In the genomic region with DNA sequence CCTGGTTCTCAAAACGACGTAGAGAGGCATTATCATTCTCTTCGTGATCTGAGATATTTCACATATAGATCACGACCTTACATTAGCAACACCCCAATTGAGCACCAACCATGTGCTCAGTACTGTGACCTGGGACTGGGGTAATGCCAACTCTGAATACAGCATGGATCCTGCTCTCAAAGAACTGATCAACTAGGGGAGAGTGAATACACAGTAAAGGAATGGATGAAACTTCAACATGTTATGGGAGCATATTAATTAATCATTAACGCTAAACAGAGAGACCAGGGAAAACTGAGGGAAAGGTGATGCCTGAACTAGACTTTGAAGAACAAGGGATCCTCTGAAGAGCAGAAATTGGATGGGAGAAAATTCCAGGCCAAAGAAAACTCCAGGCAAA, we compare ENCODE assay signal across 30 cellular contexts.
"Had no signal": no experiment of that assay in that cellular context is flagged by ENCODE, and none has a peak within 500 bp of the region (broad histone marks: within the 10 kb centered on the region; RNA-seq: fewer than 3 reads in every experiment).

No MANE protein-coding gene starts in this region.

- H3K4me1 ChIP-seq: ascending aorta, breast epithelium, colonic mucosa had no signal

- H3K27ac Mint-ChIP-seq: activated CD4-positive, alpha-beta memory T cell treated with anti-CD3 and anti-CD28 coated beads, Interleukin-2, amount 10 ng/mL, durations not matched to agents 7 days and 5 days; activated CD4-positive, alpha-beta T cell treated with anti-CD3 and anti-CD28 coated beads, Interleukin-2, amount 10 ng/mL, durations not matched to agents 7 days and 5 days; activated naive CD4-positive, alpha-beta T cell treated with anti-CD3 and anti-CD28 coated beads, Interleukin-2, amount 10 ng/mL, durations not matched to agents 7 days and 5 days; activated naive CD4-positive, alpha-beta T cell treated with anti-CD3 and anti-CD28 coated beads, Interleukin-2, amount 50 U/mL, for 72 hours; activated naive CD8-positive, alpha-beta T cell treated with anti-CD3 and anti-CD28 coated beads, Interleukin-2, amount 10 ng/mL, durations not matched to agents 7 days and 5 days; activated T-cell treated with anti-CD3 and anti-CD28 coated beads, Interleukin-2, amount 50 U/mL, for 24 hours; activated T-cell treated with anti-CD3 and anti-CD28 coated beads, Interleukin-2, amount 50 U/mL, for 72 hours; WTC11 had no signal

- H3K9me3 ChIP-seq: ascending aorta, colonic mucosa had no signal

- H3K4me1 Mint-ChIP-seq: activated CD4-positive, alpha-beta T cell treated with anti-CD3 and anti-CD28 coated beads, Interleukin-2, amount 10 ng/mL, durations not matched to agents 7 days and 5 days; activated naive CD4-positive, alpha-beta T cell treated with anti-CD3 and anti-CD28 coated beads, Interleukin-2, amount 10 ng/mL, durations not matched to agents 7 days and 5 days; activated naive CD8-positive, alpha-beta T cell treated with anti-CD3 and anti-CD28 coated beads, Interleukin-2, amount 10 ng/mL, durations not matched to agents 7 days and 5 days; WTC11 had no signal

- DNase-seq: activated CD4-positive, alpha-beta memory T cell treated with anti-CD3 and anti-CD28 coated beads, Interleukin-2, amount 10 ng/mL, durations not matched to agents 7 days and 5 days; activated CD4-positive, alpha-beta T cell treated with anti-CD3 and anti-CD28 coated beads for 1 hour; activated CD4-positive, alpha-beta T cell treated with anti-CD3 and anti-CD28 coated beads for 4 hours; activated CD4-positive, alpha-beta T cell treated with anti-CD3 and anti-CD28 coated beads, Interleukin-2, amount 10 ng/mL, durations not matched to agents 7 days and 5 days; activated CD4-positive, alpha-beta T cell treated with anti-CD3 and anti-CD28 coated beads, Interleukin-2, amount 50 U/mL, for 4 hours; activated CD8-positive, alpha-beta memory T cell treated with anti-CD3 and anti-CD28 coated beads, Interleukin-2, amount 50 U/mL, for 48 hours; activated gamma-delta T cell; activated naive CD4-positive, alpha-beta T cell; activated naive CD4-positive, alpha-beta T cell treated with anti-CD3 and anti-CD28 coated beads, Interleukin-2, amount 10 ng/mL, durations not matched to agents 7 days and 5 days; activated naive CD8-positive, alpha-beta T cell treated with anti-CD3 and anti-CD28 coated beads, Interleukin-2, amount 10 ng/mL, durations not matched to agents 7 days and 5 days; activated T-cell treated with anti-CD3 and anti-CD28 coated beads for 4 hours; activated T-cell treated with anti-CD3 and anti-CD28 coated beads, Interleukin-2, amount 50 U/mL, for 24 hours; central memory CD4-positive, alpha-beta T cell; cerebellar nuclear complex; colonic mucosa; effector CD8-positive, alpha-beta T cell; foreskin fibroblast; head of caudate nucleus had no signal

- H3K27ac ChIP-seq: ascending aorta, breast epithelium, cardiac muscle cell, colonic mucosa, VCaP had no signal

- ATAC-seq: esophagus mucosa, WTC11 had no signal

- FAIRE-seq: endometrium, frontal cortex, TTC549 had no signal

- H3K4me3 Mint-ChIP-seq: activated CD4-positive, alpha-beta memory T cell treated with anti-CD3 and anti-CD28 coated beads, Interleukin-2, amount 10 ng/mL, durations not matched to agents 7 days and 5 days; activated CD4-positive, alpha-beta T cell treated with anti-CD3 and anti-CD28 coated beads, Interleukin-2, amount 10 ng/mL, durations not matched to agents 7 days and 5 days; activated naive CD4-positive, alpha-beta T cell treated with anti-CD3 and anti-CD28 coated beads, Interleukin-2, amount 10 ng/mL, durations not matched to agents 7 days and 5 days; activated naive CD8-positive, alpha-beta T cell treated with anti-CD3 and anti-CD28 coated beads, Interleukin-2, amount 10 ng/mL, durations not matched to agents 7 days and 5 days; activated T-cell treated with anti-CD3 and anti-CD28 coated beads, Interleukin-2, amount 50 U/mL, for 24 hours; brain; WTC11 had no signal

- H3K27me3 ChIP-seq: ascending aorta, breast epithelium, cardiac muscle cell, colonic mucosa had no signal

- H3K36me3 ChIP-seq: breast epithelium, cardiac muscle cell, colonic mucosa had no signal

- H3K4me3 ChIP-seq: ascending aorta, breast epithelium, cardiac muscle cell, colonic mucosa had no signal

- H3K27me3 Mint-ChIP-seq: activated CD4-positive, alpha-beta memory T cell treated with anti-CD3 and anti-CD28 coated beads, Interleukin-2, amount 10 ng/mL, durations not matched to agents 7 days and 5 days; activated CD4-positive, alpha-beta T cell treated with anti-CD3 and anti-CD28 coated beads, Interleukin-2, amount 10 ng/mL, durations not matched to agents 7 days and 5 days; activated naive CD4-positive, alpha-beta T cell treated with anti-CD3 and anti-CD28 coated beads, Interleukin-2, amount 10 ng/mL, durations not matched to agents 7 days and 5 days; activated naive CD8-positive, alpha-beta T cell treated with anti-CD3 and anti-CD28 coated beads, Interleukin-2, amount 10 ng/mL, durations not matched to agents 7 days and 5 days; activated T-cell treated with anti-CD3 and anti-CD28 coated beads, Interleukin-2, amount 50 U/mL, for 24 hours; brain had no signal
